Comparison of ENCODE assay signal across 14 cellular contexts in the genomic region with DNA sequence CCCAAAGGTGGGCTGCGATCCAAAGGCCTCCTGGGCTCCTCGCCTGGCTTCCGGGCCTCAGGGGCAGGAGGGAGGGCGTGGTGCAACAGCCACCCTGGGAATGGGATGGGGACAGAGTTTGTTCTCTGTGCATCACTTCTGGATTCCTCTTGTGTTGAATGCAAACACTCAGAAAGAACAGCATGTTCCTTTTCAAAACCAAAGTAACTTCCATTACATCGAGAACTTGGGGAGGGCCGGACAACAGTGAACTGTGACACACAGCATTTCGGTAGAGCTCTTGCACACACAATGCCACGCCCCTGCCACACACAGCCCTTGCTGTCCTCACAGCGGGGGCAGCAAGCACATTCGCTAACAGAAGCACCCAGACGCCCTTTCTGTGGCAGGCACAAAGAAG. TPM values are rescaled to one million over a fixed set of nuclear protein-coding genes. Genes with fewer than 3 reads are reported as not detected.
DNase-seq lines count a peak whose midpoint lies in the region; ATAC-seq and TF ChIP-seq lines count a peak whose summit lies in the region.
"Had no signal": no experiment of that assay in that cellular context is flagged by ENCODE, and none has a peak within 500 bp of the region (broad histone marks: within the 10 kb centered on the region; RNA-seq: fewer than 3 reads in every experiment).

No MANE protein-coding gene starts in this region.

- H3K9me3 Mint-ChIP-seq in mesothelial cell of epicardium, result no peaks in the 10 kb centered on the region
- H3K9me3 Mint-ChIP-seq in type B pancreatic cell, result no peaks in the 10 kb centered on the region
- H3K9me3 Mint-ChIP-seq: effector memory CD8-positive, alpha-beta T cell; naive B cell had no signal

- intact Hi-C loops in breast epithelium (cut with DNase I; ENCODE audit: low total_unique reads), result loop anchor here (1.0 kb wide), 1 partner anchor 31 kb away; no protein-coding TSS in a partner anchor

- TF ChIP-seq CTCF in breast epithelium (IDR thresholded peaks at IDR 0.05) (no peak), mesothelial cell of epicardium (IDR thresholded peaks at IDR 0.05; ENCODE audit: unreplicated experiment) (no peak), type B pancreatic cell (conservative IDR thresholded peaks at IDR 0.05) (no peak)

- H3K27ac ChIP-seq in breast epithelium, result peak overlapping the region; percentile 84 to 94

- TF ChIP-seq POLR2A in breast epithelium (IDR thresholded peaks at IDR 0.05), result no peak

- H3K27ac Mint-ChIP-seq in mesothelial cell of epicardium, result peak overlapping the region; percentile 37
- H3K27ac Mint-ChIP-seq in type B pancreatic cell, result peak overlapping the region; percentile 82
- H3K27ac Mint-ChIP-seq: effector memory CD8-positive, alpha-beta T cell had no signal

- DNase-seq in NCI-H1105 treated with DMSO at 0.1 percent for 48 hours (lab: John Stamatoyannopoulos, UW) (peak; percentile 56), breast epithelium (ENCODE audit: low spot score in 2 of 2) (peak; percentile 67 to 68), mesothelial cell of epicardium (ENCODE audit: low spot score in 2 of 2, unreplicated experiment in 2 of 2) (no peak), type B pancreatic cell (ENCODE audit: extremely low spot score, unreplicated experiment) (no peak), SW 1271 (lab: John Stamatoyannopoulos, UW) (no peak), dermis blood vessel endothelial cell (no peak)
- DNase-seq: activated CD8-positive, alpha-beta memory T cell treated with anti-CD3 and anti-CD28 coated beads, Interleukin-2, amount 50 U/mL, for 4 hours; effector memory CD8-positive, alpha-beta T cell; KBM-7; naive B cell; RPMI8226; stimulated activated CD4-positive, alpha-beta T cell treated with anti-CD3 and anti-CD28 coated beads, Interleukin-15, amount 100 ng/mL, for 24 hours had no signal

- H3K36me3 Mint-ChIP-seq in mesothelial cell of epicardium (peaks cover 2% of the 10 kb centered on the region), type B pancreatic cell (no peaks in the 10 kb centered on the region)
- H3K36me3 Mint-ChIP-seq: naive B cell had no signal

- no peaks in the 10 kb centered on the region for H3K36me3 ChIP-seq in breast epithelium

- H3K4me3 Mint-ChIP-seq in mesothelial cell of epicardium (no peak overlapping the region), type B pancreatic cell (no peak overlapping the region)
- H3K4me3 Mint-ChIP-seq: effector memory CD8-positive, alpha-beta T cell; naive B cell had no signal

- no peak for ATAC-seq in HG02884 (IDR thresholded peaks at IDR 0.05; ENCODE audit: unreplicated experiment)
- ATAC-seq: effector memory CD8-positive, alpha-beta T cell had no signal

- no peaks in the 10 kb centered on the region for H3K9me3 ChIP-seq in breast epithelium

- H3K4me3 ChIP-seq in breast epithelium, result peak overlapping the region in 1 of 3 donors; percentile 22
- H3K4me3 ChIP-seq: GM12878 had no signal

- H3K27me3 ChIP-seq in breast epithelium, result no peaks in the 10 kb centered on the region

- H3K4me1 Mint-ChIP-seq in mesothelial cell of epicardium (peaks cover 7% of the 10 kb centered on the region), type B pancreatic cell (ENCODE audit: unreplicated experiment) (peaks cover 12% of the 10 kb centered on the region)

- no peaks in the 10 kb centered on the region for H3K4me1 ChIP-seq in breast epithelium

- H3K27me3 Mint-ChIP-seq in mesothelial cell of epicardium (ENCODE audit: low read depth) (no peaks in the 10 kb centered on the region), type B pancreatic cell (no peaks in the 10 kb centered on the region)
- H3K27me3 Mint-ChIP-seq: effector memory CD8-positive, alpha-beta T cell; naive B cell had no signal

RNA-seq across cellular contexts. Expression of gene FASN, which starts 36.1 kb away (rescaled TPM):
- total RNA-seq in breast epithelium, result 100 to 1,000 TPM in 1 of 3 donors, 10 to 100 TPM in 2; 95.4 to 590 (median 98.6) TPM
- total RNA-seq in mesothelial cell of epicardium, result 227 to 230 TPM (median 229 TPM) in 3 replicates
- total RNA-seq in type B pancreatic cell (ENCODE audit: low replicate concordance), result 228 and 326 TPM in 2 replicates
- total RNA-seq in dermis blood vessel endothelial cell, result 51.1 and 216 TPM in 2 replicates

Comparison
In these comparisons a context has a peak if more than half of its experiments do, and no peak if none do; other contexts are left out.
1. DNase-seq: peak in NCI-H1105 treated with DMSO at 0.1 percent for 48 hours (single experiment) and breast epithelium (2 of 2); none in mesothelial cell of epicardium (0 of 2), type B pancreatic cell (single experiment), SW 1271 (0 of 2) and dermis blood vessel endothelial cell (single experiment).